Comparison of ENCODE assay signal across 8 cellular contexts in genomic region chrX:2500681-2501151, GRCh38. TPM values are rescaled to one million over a fixed set of nuclear protein-coding genes. Genes with fewer than 3 reads are reported as not detected.
DNase-seq lines count a peak whose midpoint lies in the region; ATAC-seq and TF ChIP-seq lines count a peak whose summit lies in the region.

TSS of gene DHRSX (minus strand) at chrX:2500976. CDS start at chrX:2500925, 51 bp downstream.
TSS of gene ZBED1 (minus strand) at chrX:2500976. CDS start at chrX:2490719, 10,257 bp downstream.

- no peaks in the 10 kb centered on the region for H3K9me2 ChIP-seq in MM.1S (replicated peaks; ENCODE audit: insufficient read depth, low read length)

- no peaks in the 10 kb centered on the region for H4K20me1 ChIP-seq in MM.1S (ENCODE audit: insufficient read depth, low read length)

- no peaks in the 10 kb centered on the region for H3K9me3 ChIP-seq in CD4-positive, alpha-beta T cell (ENCODE audit: control insufficient read depth, low read length)
- no peaks in the 10 kb centered on the region for H3K9me3 ChIP-seq in MM.1S (replicated peaks; ENCODE audit: insufficient read depth, low read length)

- peak; percentile 63 for ATAC-seq in CD4-positive, alpha-beta T cell (ENCODE audit: poor library complexity)
- peak; percentile 61 for ATAC-seq in GM21737 (IDR thresholded peaks at IDR 0.05; ENCODE audit: unreplicated experiment)
- peak; percentile 68 to 80 for ATAC-seq in left cardiac atrium
- ATAC-seq in sciatic nerve: peak; percentile 30

- H3K4me1 Mint-ChIP-seq in CD4-positive, alpha-beta T cell (ENCODE audit: low read depth): peaks cover 31% of the 10 kb centered on the region
- peaks cover 35% of the 10 kb centered on the region for H3K4me1 Mint-ChIP-seq in activated naive CD4-positive, alpha-beta T cell treated with anti-CD3 and anti-CD28 coated beads, Interleukin-2, amount 10 ng/mL, durations not matched to agents 7 days and 5 days

- peak within 1 kb of the TSS; percentile 89 for H3K4me3 Mint-ChIP-seq in CD4-positive, alpha-beta T cell
- H3K4me3 Mint-ChIP-seq in activated naive CD4-positive, alpha-beta T cell treated with anti-CD3 and anti-CD28 coated beads, Interleukin-2, amount 10 ng/mL, durations not matched to agents 7 days and 5 days: peak within 1 kb of the TSS; percentile 77

- no peaks in the 10 kb centered on the region for H3K4me1 ChIP-seq in MM.1S (ENCODE audit: low read length)

- H3K36me3 ChIP-seq in MM.1S (replicated peaks; ENCODE audit: insufficient read depth, low read length): no peaks in the 10 kb centered on the region

- CTCF ChIA-PET in CD4-positive, alpha-beta T cell (lab: Charles Lee): no interaction called here
- CTCF ChIA-PET in activated naive CD4-positive, alpha-beta T cell treated with anti-CD3 and anti-CD28 coated beads, Interleukin-2, amount 10 ng/mL, durations not matched to agents 7 days and 5 days (lab: Charles Lee): no interaction called here

- no peaks in the 10 kb centered on the region for H3F3A ChIP-seq in MM.1S (ENCODE audit: insufficient read depth, low read length)

- peak within 1 kb of the TSS; percentile 73 for H3K4me3 ChIP-seq in MM.1S (ENCODE audit: low read length)

- H2AFZ ChIP-seq in MM.1S (ENCODE audit: low read length): peak within 1 kb of the TSS; percentile 15; the same call in 1 of the 2 replicates

- H3K36me3 Mint-ChIP-seq in CD4-positive, alpha-beta T cell (ENCODE audit: low read depth): peaks cover 17% of the 10 kb centered on the region
- H3K36me3 Mint-ChIP-seq in activated naive CD4-positive, alpha-beta T cell treated with anti-CD3 and anti-CD28 coated beads, Interleukin-2, amount 10 ng/mL, durations not matched to agents 7 days and 5 days: peaks cover 11% of the 10 kb centered on the region

- peak within 1 kb of the TSS; percentile 69 for H3K9ac ChIP-seq in MM.1S (ENCODE audit: low read length)

- H3K79me2 ChIP-seq in MM.1S (ENCODE audit: low read length): peaks cover 31% of the 10 kb centered on the region

- intact Hi-C loops in CD4-positive, alpha-beta T cell (cut with DNase I, micrococcal nuclease): loop anchor here in 1 of 2 experiments (10.0 kb wide), 1 partner anchor 836 kb away; no protein-coding TSS in a partner anchor
- intact Hi-C loops in left cardiac atrium (cut with DNase I) (loop anchor here in 1 of 2 donors (10.0 kb wide), 1 partner anchor 94 kb away; no protein-coding TSS in a partner anchor), sciatic nerve (cut with DNase I) (no loop called here)

- H3K27me3 Mint-ChIP-seq in CD4-positive, alpha-beta T cell: no peaks in the 10 kb centered on the region
- H3K27me3 Mint-ChIP-seq in activated naive CD4-positive, alpha-beta T cell treated with anti-CD3 and anti-CD28 coated beads, Interleukin-2, amount 10 ng/mL, durations not matched to agents 7 days and 5 days: no peaks in the 10 kb centered on the region

- H3K9me3 Mint-ChIP-seq in CD4-positive, alpha-beta T cell: no peaks in the 10 kb centered on the region
- no peaks in the 10 kb centered on the region for H3K9me3 Mint-ChIP-seq in activated naive CD4-positive, alpha-beta T cell treated with anti-CD3 and anti-CD28 coated beads, Interleukin-2, amount 10 ng/mL, durations not matched to agents 7 days and 5 days

- TF ChIP-seq CTCF in CD4-positive, alpha-beta T cell (IDR thresholded peaks at IDR 0.05): no peak
- no peak for TF ChIP-seq CTCF in MM.1S (IDR thresholded peaks at IDR 0.05; ENCODE audit: low read length)

- H3K27ac ChIP-seq in CD4-positive, alpha-beta T cell (ENCODE audit: low read depth, low read length): peak within 1 kb of the TSS; percentile 43
- H3K27ac ChIP-seq in MM.1S (ENCODE audit: low read length): no peak within 1 kb of the TSS

- POLR2A ChIA-PET in CD4-positive, alpha-beta T cell (lab: Charles Lee): no interaction called here

- H3K27me3 ChIP-seq in CD4-positive, alpha-beta T cell (ENCODE audit: control insufficient read depth, insufficient read depth, low read length): no peaks in the 10 kb centered on the region
- no peaks in the 10 kb centered on the region for H3K27me3 ChIP-seq in MM.1S (replicated peaks; ENCODE audit: insufficient read depth, low read length)

- peak within 1 kb of the TSS; percentile 86 for H3K27ac Mint-ChIP-seq in CD4-positive, alpha-beta T cell
- peak within 1 kb of the TSS; percentile 86 for H3K27ac Mint-ChIP-seq in activated naive CD4-positive, alpha-beta T cell treated with anti-CD3 and anti-CD28 coated beads, Interleukin-2, amount 10 ng/mL, durations not matched to agents 7 days and 5 days

- peak; percentile 12 to 62 (median 32) for DNase-seq in CD4-positive, alpha-beta T cell
- DNase-seq in MM.1S: peak; percentile 27
- DNase-seq in activated naive CD4-positive, alpha-beta T cell treated with anti-CD3 and anti-CD28 coated beads, Interleukin-2, amount 10 ng/mL, durations not matched to agents 7 days and 5 days: peak; percentile 70
- peak; percentile 60 for DNase-seq in left cardiac atrium
- DNase-seq in sciatic nerve (ENCODE audit: low spot score): peak; percentile 74
- no peak for DNase-seq in cortex of kidney (lab: John Stamatoyannopoulos, UW)
- no peak for DNase-seq in DMS153 treated with DMSO at 0.1 percent for 48 hours (lab: John Stamatoyannopoulos, UW; ENCODE audit: unreplicated experiment)

- H3K4me2 ChIP-seq in MM.1S (ENCODE audit: low read depth, low read length): peak within 1 kb of the TSS; percentile 50; the same call in 1 of the 2 replicates

RNA-seq across cellular contexts. Expression of gene DHRSX, which starts in this region (rescaled TPM):
- total RNA-seq in CD4-positive, alpha-beta T cell: 10 to 100 TPM; 12.1 to 13.9 TPM
- total RNA-seq in left cardiac atrium (10 to 100 TPM; 21.0 to 34.0 TPM), sciatic nerve (26.7 TPM)

RNA-seq across cellular contexts. Expression of gene ZBED1, which starts in this region (rescaled TPM):
- 10 to 100 TPM; 15.8 to 16.1 TPM for total RNA-seq in CD4-positive, alpha-beta T cell
- 10 to 100 TPM; 37.7 to 45.0 TPM for total RNA-seq in left cardiac atrium
- 34.6 TPM for total RNA-seq in sciatic nerve

Comparison
In these comparisons a context has a peak if more than half of its experiments do, and no peak if none do; other contexts are left out.
1. DNase-seq: peak in CD4-positive, alpha-beta T cell (10 of 10), MM.1S (single experiment), activated naive CD4-positive, alpha-beta T cell treated with anti-CD3 and anti-CD28 coated beads, Interleukin-2, amount 10 ng/mL, durations not matched to agents 7 days and 5 days (single experiment), left cardiac atrium (single experiment) and sciatic nerve (single experiment); none in cortex of kidney (single experiment) and DMS153 treated with DMSO at 0.1 percent for 48 hours (single experiment).
2. Peak in every context shown above with its lines, with median percentiles within 50 percentile points of each other: ATAC-seq.